8 cellular contexts compared by ENCODE assay signal in genomic region chr1:54406339-54407181, GRCh38. TPM values are rescaled to one million over a fixed set of nuclear protein-coding genes. Genes with fewer than 3 reads are reported as not detected.
DNase-seq lines count a peak whose midpoint lies in the region; ATAC-seq and TF ChIP-seq lines count a peak whose summit lies in the region.

Gene SSBP3 (minus strand): TSS chr1:54406394.

- peak within 1 kb of the TSS; percentile 88 for H3K4me3 ChIP-seq in GM12865 (ENCODE audit: low read depth, low read length)
- H3K4me3 ChIP-seq in psoas muscle, result peak within 1 kb of the TSS; percentile 91
- H3K4me3 ChIP-seq in urinary bladder (ENCODE audit: low read depth, low read length), result peak within 1 kb of the TSS; percentile 96

- H3K27ac ChIP-seq in psoas muscle (peak within 1 kb of the TSS; percentile 89), urinary bladder (ENCODE audit: low read depth) (peak within 1 kb of the TSS; percentile 84)

- TF ChIP-seq CTCF in GM12865 (IDR thresholded peaks at IDR 0.05; ENCODE audit: insufficient read depth, low read depth, low read length, missing control alignments) (peak; percentile 5), psoas muscle (IDR thresholded peaks at IDR 0.05) (no peak)

- 0 to 1% (median 0%) methylated on average over 43 to 100 of the region's 100 CpGs for WGBS in psoas muscle, 3 donors
- WGBS in urinary bladder, result under 1% methylated on average over 100 of the region's 100 CpGs

- DNase-seq in GM12865 (ENCODE audit: low read depth) (peak; percentile 97), NCI-H1436 (lab: John Stamatoyannopoulos, UW) (peak; percentile 87), amniotic epithelial cell (ENCODE audit: low read depth) (peak; percentile 87), left cardiac atrium (peak; percentile 93), psoas muscle (peak; percentile 93 to 96)

- H3K36me3 ChIP-seq in psoas muscle (ENCODE audit: insufficient read depth in 1 of 2, low read depth in 1 of 2) (no peaks in the 10 kb centered on the region), urinary bladder (ENCODE audit: insufficient read depth) (no peaks in the 10 kb centered on the region)

- intact Hi-C loops in T-helper 1 cell treated with Interleukin-12 subunit alpha and Interleukin-12 subunit beta and Interleukin-4 antibody, amounts not matched to agents 30 ng/mL and 1 ng/mL, for 36 hours (cut with micrococcal nuclease), result loop anchor here (1.0 to 10.0 kb wide), 18 partner anchors 30 to 1168 kb away; partner anchors contain the start of genes CYB5RL, DHCR24, LRRC42 and MAGOH
- intact Hi-C loops in left cardiac atrium (cut with DNase I) (loop anchor here (1.0 to 10.0 kb wide), 7 partner anchors 82 to 352 kb away; partner anchors contain the start of genes TCEANC2 (in 1 of the 2) and TMEM59 (in 1 of the 2)), psoas muscle (cut with DNase I) (loop anchor here (5.0 kb wide), 1 partner anchor 284 kb away; no protein-coding TSS in a partner anchor)

- H3K9me3 ChIP-seq in psoas muscle, result no peaks in the 10 kb centered on the region

- H3K4me1 ChIP-seq in psoas muscle (peaks cover 54% of the 10 kb centered on the region), urinary bladder (ENCODE audit: insufficient read depth) (peaks cover 2% of the 10 kb centered on the region)

- ATAC-seq in HG02759 (IDR thresholded peaks at IDR 0.05; ENCODE audit: unreplicated experiment) (peak; percentile 89), left cardiac atrium (peak; percentile 92 to 95), psoas muscle (peak; percentile 84 to 88 (median 86))

- H3K27me3 ChIP-seq in psoas muscle (ENCODE audit: insufficient read depth in 3 of 3, low read length in 2 of 3), result no peaks in the 10 kb centered on the region

RNA-seq across cellular contexts. Expression of gene SSBP3, which starts in this region (rescaled TPM):
- total RNA-seq in T-helper 1 cell treated with Interleukin-12 subunit alpha and Interleukin-12 subunit beta and Interleukin-4 antibody, amounts not matched to agents 30 ng/mL and 1 ng/mL, for 36 hours, result 140 and 143 TPM in 2 replicates
- 10 to 100 TPM; 23.9 to 45.1 TPM for total RNA-seq in left cardiac atrium
- 10 to 100 TPM; 13.8 to 24.2 (median 22.0) TPM for total RNA-seq in psoas muscle
- 10 to 100 TPM in 2 of 3 donors, 1 to 10 TPM in 1; 7.9 to 22.6 (median 12.5) TPM for polyA plus RNA-seq in psoas muscle
- 21.7 TPM for total RNA-seq in urinary bladder
- 59.1 TPM for polyA plus RNA-seq in urinary bladder

Comparison
In these comparisons a context has a peak if more than half of its experiments do, and no peak if none do; other contexts are left out.
1. Peak in every context shown above with its lines: DNase-seq, ATAC-seq, H3K4me3 ChIP-seq and H3K27ac ChIP-seq.